ENCODE assay signal across 6 cellular contexts in genomic region chr3:52845691-52846426, GRCh38. TPM values are rescaled to one million over a fixed set of nuclear protein-coding genes. Genes with fewer than 3 reads are reported as not detected.
DNase-seq lines count a peak whose midpoint lies in the region; ATAC-seq, FAIRE-seq and TF ChIP-seq lines count a peak whose summit lies in the region.

No MANE protein-coding gene starts in this region.

- peak; percentile 57 for TF ChIP-seq CTCF in CD4-positive, alpha-beta T cell (IDR thresholded peaks at IDR 0.05)
- TF ChIP-seq CTCF in VCaP (conservative IDR thresholded peaks at IDR 0.05), result 0 out of 2 replicates have a peak, but pooled peaks have one; percentile 31

- POLR2A ChIA-PET in CD4-positive, alpha-beta T cell (lab: Charles Lee), result no interaction called here
- POLR2A ChIA-PET in HEK293T (lab: Yijun Ruan, JAX), result interaction anchor here (0.8 kb wide), 1 partner anchor 9 kb away, joined by 3 read pairs; no protein-coding TSS in a partner anchor

- DNase-seq in CD4-positive, alpha-beta T cell, result peak in 3 of 10 experiments; percentile 9 to 11 (median 10)
- DNase-seq in HEK293T (ENCODE audit: extremely low spot score) (no peak), HT-29 (ENCODE audit: low spot score) (no peak)

- peak; percentile 5 for FAIRE-seq in islet of Langerhans (lab: Jason Lieb, UNC)

- intact Hi-C loops in CD4-positive, alpha-beta T cell (cut with DNase I, micrococcal nuclease), result no loop called here

- no peak overlapping the region for H3K4me3 Mint-ChIP-seq in CD4-positive, alpha-beta T cell

- no peaks in the 10 kb centered on the region for H3K27me3 Mint-ChIP-seq in CD4-positive, alpha-beta T cell

- H3K27me3 ChIP-seq in CD4-positive, alpha-beta T cell (ENCODE audit: control insufficient read depth, insufficient read depth, low read length), result no peaks in the 10 kb centered on the region

- peaks cover 12% of the 10 kb centered on the region for H3K4me1 Mint-ChIP-seq in CD4-positive, alpha-beta T cell (ENCODE audit: low read depth)

- no peak overlapping the region for H3K27ac ChIP-seq in CD4-positive, alpha-beta T cell (ENCODE audit: low read depth, low read length)
- H3K27ac ChIP-seq in VCaP, result no peak overlapping the region

- no peaks in the 10 kb centered on the region for H3K9me3 Mint-ChIP-seq in CD4-positive, alpha-beta T cell

- ATAC-seq in CD4-positive, alpha-beta T cell (ENCODE audit: poor library complexity), result peak; percentile 48
- ATAC-seq in GM18498 (IDR thresholded peaks at IDR 0.05; ENCODE audit: unreplicated experiment), result no peak

- no peaks in the 10 kb centered on the region for H3K9me3 ChIP-seq in CD4-positive, alpha-beta T cell (ENCODE audit: control insufficient read depth, low read length)

- CTCF ChIA-PET in CD4-positive, alpha-beta T cell (lab: Charles Lee), result no interaction called here
- CTCF ChIA-PET in HEK293T (lab: Yijun Ruan, JAX), result interaction anchor here (0.6 to 1.0 kb wide), 4 partner anchors 10 to 120 kb away, joined by 3 to 9 read pairs (median 4); no protein-coding TSS in a partner anchor

- H3K27ac Mint-ChIP-seq in CD4-positive, alpha-beta T cell, result no peak overlapping the region

- H3K36me3 Mint-ChIP-seq in CD4-positive, alpha-beta T cell (ENCODE audit: low read depth), result peaks cover 60% of the 10 kb centered on the region

TF ChIP-seq in HEK293T, 16 proteins besides CTCF, POLR2A, EP300 and RAD21:
- TF ChIP-seq PKNOX1 (IDR thresholded peaks at IDR 0.05), result no peak
- no peak for TF ChIP-seq FOXM1 (IDR thresholded peaks at IDR 0.05; ENCODE audit: borderline replicate concordance)
- no peak for TF ChIP-seq SUZ12 (IDR thresholded peaks at IDR 0.05)
- TF ChIP-seq FOXK2 (IDR thresholded peaks at IDR 0.05), result no peak
- no peak for TF ChIP-seq SP1 (IDR thresholded peaks at IDR 0.05)
- TF ChIP-seq ELF4 (IDR thresholded peaks at IDR 0.05), result no peak
- no peak for TF ChIP-seq TARDBP (IDR thresholded peaks at IDR 0.05)
- no peak for TF ChIP-seq L3MBTL2 (conservative IDR thresholded peaks at IDR 0.05)
- TF ChIP-seq FOXA1 (IDR thresholded peaks at IDR 0.05), result no peak
- no peak for TF ChIP-seq HDGF (IDR thresholded peaks at IDR 0.05; ENCODE audit: borderline replicate concordance)
- no peak for TF ChIP-seq ARNT (IDR thresholded peaks at IDR 0.05)
- no peak for TF ChIP-seq ZNF384 (IDR thresholded peaks at IDR 0.05)
- no peak for TF ChIP-seq CTBP1 (IDR thresholded peaks at IDR 0.05; ENCODE audit: borderline replicate concordance)
- TF ChIP-seq LEF1 (IDR thresholded peaks at IDR 0.05; ENCODE audit: borderline replicate concordance), result no peak
- no peak for TF ChIP-seq BHLHE40 (IDR thresholded peaks at IDR 0.05; ENCODE audit: borderline replicate concordance)
- no peak for TF ChIP-seq NFRKB (IDR thresholded peaks at IDR 0.05)
TF ChIP-seq in HEK293T: peak in this region for 0.

RNA-seq across cellular contexts. Expression of gene MUSTN1, which starts 11.0 kb away (rescaled TPM):
- total RNA-seq in CD4-positive, alpha-beta T cell, result 10 to 100 TPM; 10.7 to 11.3 TPM
- not detected in 2 replicates for total RNA-seq in HT-29 (2014; rRNA removed; shearing (Covaris generic))

RNA-seq across cellular contexts. Expression of gene ITIH4, which starts 15.4 kb away (rescaled TPM):
- 10 to 100 TPM; 35.8 to 40.4 TPM for total RNA-seq in CD4-positive, alpha-beta T cell
- total RNA-seq in HT-29 (2014; rRNA removed; shearing (Covaris generic)), result 0.08 TPM in 1 of 2 replicates, not detected in the other

RNA-seq across cellular contexts. Expression of gene ITIH3, which starts 51.3 kb away (rescaled TPM):
- total RNA-seq in CD4-positive, alpha-beta T cell, result not detected
- total RNA-seq in HT-29 (2014; rRNA removed; shearing (Covaris generic)), result not detected in 2 replicates

RNA-seq across cellular contexts. Expression of gene STIMATE, which starts 51.5 kb away (rescaled TPM):
- total RNA-seq in CD4-positive, alpha-beta T cell, result 10 to 100 TPM; 39.8 to 42.6 TPM
- 5.1 and 8.4 TPM in 2 replicates for total RNA-seq in HT-29 (2014; rRNA removed; shearing (Covaris generic))

Comparison
In these comparisons a context has a peak if more than half of its experiments do, and no peak if none do; other contexts are left out.
1. RNA of gene MUSTN1, which starts 11.0 kb away (total RNA-seq): 10.7 to 11.3 TPM in CD4-positive, alpha-beta T cell; not detected in HT-29; every median in the first group is over 10 times any median in the second.
2. RNA of gene ITIH4, which starts 15.4 kb away (total RNA-seq): 35.8 to 40.4 TPM in CD4-positive, alpha-beta T cell; 0.08 TPM in HT-29; every median in the first group is over 10 times any median in the second.